ENCODE assay signal across 8 cellular contexts in genomic region chr1:202615501-202616354, GRCh38.
DNase-seq lines count a peak whose midpoint lies in the region; ATAC-seq, FAIRE-seq and TF ChIP-seq lines count a peak whose summit lies in the region.

No MANE protein-coding gene starts in this region.

- intact Hi-C loops in HepG2 (cut with micrococcal nuclease; ENCODE audit: unreplicated experiment): no loop called here

- no peaks in the 10 kb centered on the region for H3K9me3 ChIP-seq in liver (ENCODE audit: control insufficient read depth in 4 of 4, low read length in 3 of 4)
- no peaks in the 10 kb centered on the region for H3K9me3 ChIP-seq in HepG2 (ENCODE audit: low read length)
- H3K9me3 ChIP-seq in SJCRH30 (replicated peaks): no peaks in the 10 kb centered on the region; the same call in 1 of the 2 replicates

- H3K4me3 ChIP-seq in liver (ENCODE audit: low read depth in 1 of 3, low read length in 3 of 3) (no peak overlapping the region), HepG2 (replicated peaks in 1 of 3; ENCODE audit: insufficient read depth in 1 of 3, low read depth in 2 of 3, low read length in 3 of 3) (no peak overlapping the region), SJCRH30 (peak overlapping the region; percentile 13)

- TF ChIP-seq EP300 in HepG2 (IDR thresholded peaks at IDR 0.05; ENCODE audit: low read depth in 2 of 2, low read length in 2 of 2) (no peak), HepG2 (CRISPR knock-in tag; IDR thresholded peaks at IDR 0.05; ENCODE audit: borderline replicate concordance) (no peak)

- H3K4me1 Mint-ChIP-seq in stimulated activated memory B cell treated with anti-CD40 and anti-IgM and Interleukin-4, amounts not matched to agents 10 μg/mL and 1 μg/mL and 100 μg/mL, for 72 hours: peaks cover 58% of the 10 kb centered on the region

- H4K20me1 ChIP-seq in HepG2 (ENCODE audit: insufficient read depth, low read length): no peaks in the 10 kb centered on the region

- no peaks in the 10 kb centered on the region for H3K79me2 ChIP-seq in HepG2 (ENCODE audit: insufficient read depth, low read length)

- in situ Hi-C loops in HepG2 (cut with HindIII; ENCODE audit: extremely low pct_ligation_motif_present, low pct_unique_long_range_greater_than_20kb): no loop called here

- no peaks in the 10 kb centered on the region for H3K27me3 ChIP-seq in liver (ENCODE audit: control insufficient read depth in 4 of 4, insufficient read depth in 4 of 4, low read length in 3 of 4)
- no peaks in the 10 kb centered on the region; a peak in 1 of 5 replicates for H3K27me3 ChIP-seq in HepG2 (ENCODE audit: control insufficient read depth in 1 of 2, insufficient read depth in 2 of 2, low read length in 2 of 2)
- H3K27me3 ChIP-seq in SJCRH30: no peaks in the 10 kb centered on the region

- TF ChIP-seq POLR2A in HepG2 (IDR thresholded peaks at IDR 0.05; ENCODE audit: insufficient read depth in 1 of 2, low read depth in 2 of 2, low read length in 2 of 2): no peak

- WGBS in liver: 59% methylated on average over 11 of the region's 11 CpGs
- WGBS in HepG2 (ENCODE audit: low lambda C conversion rate): 51% methylated on average over 11 of the region's 11 CpGs

- TF ChIP-seq RAD21 in liver (IDR thresholded peaks at IDR 0.05): no peak
- TF ChIP-seq RAD21 in HepG2 (CRISPR knock-in tag; IDR thresholded peaks at IDR 0.05): no peak

- ATAC-seq in HepG2 (no peak), HG03045 (IDR thresholded peaks at IDR 0.05; ENCODE audit: unreplicated experiment) (peak; percentile 64)
- peak; percentile 87 for ATAC-seq in stimulated activated memory B cell treated with anti-CD40 and anti-IgM and Interleukin-4, amounts not matched to agents 10 μg/mL and 1 μg/mL and 100 μg/mL, for 72 hours

- POLR2A ChIA-PET in HepG2 (lab: Yijun Ruan, JAX): no interaction called here

- BruUV-seq in HepG2 (replicated peaks; lab: Mats Ljungman, UMichigan): no TSS peak

- no peaks in the 10 kb centered on the region for H3K9me3 Mint-ChIP-seq in stimulated activated memory B cell treated with anti-CD40 and anti-IgM and Interleukin-4, amounts not matched to agents 10 μg/mL and 1 μg/mL and 100 μg/mL, for 72 hours

- TF ChIP-seq CTCF in liver (IDR thresholded peaks at IDR 0.05; ENCODE audit: low read depth, low read length, missing input control) (no peak), HepG2 (CRISPR knock-in tag; IDR thresholded peaks at IDR 0.05) (no peak)

- no peaks in the 10 kb centered on the region for H3K36me3 ChIP-seq in liver (ENCODE audit: control insufficient read depth in 4 of 4, insufficient read depth in 3 of 4, low read depth in 1 of 4, low read length in 3 of 4)
- H3K36me3 ChIP-seq in HepG2 (replicated peaks in 1 of 2; ENCODE audit: control insufficient read depth in 1 of 2, insufficient read depth in 2 of 2, low read length in 2 of 2): no peaks in the 10 kb centered on the region
- no peaks in the 10 kb centered on the region for H3K36me3 ChIP-seq in SJCRH30

- H2AFZ ChIP-seq in HepG2 (ENCODE audit: low read length): no peak overlapping the region

- H3K36me3 Mint-ChIP-seq in stimulated activated memory B cell treated with anti-CD40 and anti-IgM and Interleukin-4, amounts not matched to agents 10 μg/mL and 1 μg/mL and 100 μg/mL, for 72 hours: no peaks in the 10 kb centered on the region

- H3K9ac ChIP-seq in liver (ENCODE audit: low read depth in 1 of 2, low read length in 2 of 2): no peak overlapping the region
- H3K9ac ChIP-seq in HepG2 (ENCODE audit: insufficient read depth, low read depth, low read length): no peak overlapping the region

- FAIRE-seq in HepG2 (lab: Jason Lieb, UNC): no peak

- H3K4me2 ChIP-seq in HepG2 (ENCODE audit: low read depth, low read length): no peak overlapping the region

- H3K4me1 ChIP-seq in liver (ENCODE audit: control insufficient read depth in 4 of 4, insufficient read depth in 4 of 4, low read length in 3 of 4): peaks cover 0 to 11% (median 4%) of the 10 kb centered on the region in 4 donors
- peaks cover 11% of the 10 kb centered on the region for H3K4me1 ChIP-seq in HepG2 (ENCODE audit: insufficient read depth, low read length)
- peaks cover 31% of the 10 kb centered on the region for H3K4me1 ChIP-seq in SJCRH30

- H3K27ac ChIP-seq in liver (ENCODE audit: low read depth in 1 of 2, low read length in 2 of 2) (peak overlapping the region in 1 of 2 donors; percentile 12), HepG2 (ENCODE audit: extremely low read length, insufficient read depth, low read length) (no peak overlapping the region), SJCRH30 (peak overlapping the region; percentile 65)

- CTCF ChIA-PET in HepG2 (lab: Yijun Ruan, JAX; ENCODE audit: low intra/inter-chr PET ratio, low total read pairs): no interaction called here

- DNase-seq in HepG2 (ENCODE audit: low spot score) (no peak), SJCRH30 (peak; percentile 88 to 90), glomerular visceral epithelial cell (ENCODE audit: extremely low spot score) (peak; percentile 94), NCI-H2081 (lab: John Stamatoyannopoulos, UW) (no peak)
- DNase-seq in stimulated activated CD4-positive, alpha-beta T cell treated with anti-CD3 and anti-CD28 coated beads, Interleukin-15, amount 100 ng/mL, for 24 hours: no peak

- peak overlapping the region; percentile 70 for H3K4me3 Mint-ChIP-seq in stimulated activated memory B cell treated with anti-CD40 and anti-IgM and Interleukin-4, amounts not matched to agents 10 μg/mL and 1 μg/mL and 100 μg/mL, for 72 hours

- peaks cover 10% of the 10 kb centered on the region for H3K27me3 Mint-ChIP-seq in stimulated activated memory B cell treated with anti-CD40 and anti-IgM and Interleukin-4, amounts not matched to agents 10 μg/mL and 1 μg/mL and 100 μg/mL, for 72 hours

- peak overlapping the region; percentile 86 for H3K27ac Mint-ChIP-seq in stimulated activated memory B cell treated with anti-CD40 and anti-IgM and Interleukin-4, amounts not matched to agents 10 μg/mL and 1 μg/mL and 100 μg/mL, for 72 hours

TF ChIP-seq in liver, 16 proteins besides CTCF, POLR2A, EP300 and RAD21:
- no peak for TF ChIP-seq REST (IDR thresholded peaks at IDR 0.05)
- TF ChIP-seq NR2F2 (IDR thresholded peaks at IDR 0.05): peak; percentile 85
- TF ChIP-seq YY1 (IDR thresholded peaks at IDR 0.05): no peak

TF ChIP-seq in HepG2, 621 proteins besides CTCF, POLR2A, EP300 and RAD21 (continues in another document):
- TF ChIP-seq ZNF557 (CRISPR knock-in tag; IDR thresholded peaks at IDR 0.05) (no peak), ZNF292 (CRISPR knock-in tag; IDR thresholded peaks at IDR 0.05; ENCODE audit: borderline replicate concordance, low read depth) (no peak), SRSF9 (IDR thresholded peaks at IDR 0.05; ENCODE audit: borderline replicate concordance, insufficient read depth, low read depth, low read length, poor library complexity, severe bottlenecking) (no peak), JUNB (CRISPR knock-in tag; IDR thresholded peaks at IDR 0.05; ENCODE audit: borderline replicate concordance) (no peak), ELF4 (CRISPR knock-in tag; IDR thresholded peaks at IDR 0.05; ENCODE audit: borderline replicate concordance) (no peak), KDM6A (CRISPR knock-in tag; IDR thresholded peaks at IDR 0.05; ENCODE audit: low read depth) (no peak), ZFP1 (CRISPR knock-in tag; IDR thresholded peaks at IDR 0.05) (no peak), HINFP (CRISPR knock-in tag; IDR thresholded peaks at IDR 0.05; ENCODE audit: low read depth) (no peak), SMARCE1 (IDR thresholded peaks at IDR 0.05; ENCODE audit: borderline replicate concordance) (no peak), ZNF382 (CRISPR knock-in tag; IDR thresholded peaks at IDR 0.05; ENCODE audit: borderline replicate concordance) (no peak), NFYB (CRISPR knock-in tag; IDR thresholded peaks at IDR 0.05) (no peak), ZNF317 (CRISPR knock-in tag; IDR thresholded peaks at IDR 0.05) (no peak)
- TF ChIP-seq, protein P1, sequence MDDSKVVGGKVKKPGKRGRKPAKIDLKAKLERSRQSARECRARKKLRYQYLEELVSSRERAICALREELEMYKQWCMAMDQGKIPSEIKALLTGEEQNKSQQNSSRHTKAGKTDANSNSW (CRISPR knock-in tag; IDR thresholded peaks at IDR 0.05; ENCODE audit: borderline replicate concordance): no peak
- TF ChIP-seq, protein P2, sequence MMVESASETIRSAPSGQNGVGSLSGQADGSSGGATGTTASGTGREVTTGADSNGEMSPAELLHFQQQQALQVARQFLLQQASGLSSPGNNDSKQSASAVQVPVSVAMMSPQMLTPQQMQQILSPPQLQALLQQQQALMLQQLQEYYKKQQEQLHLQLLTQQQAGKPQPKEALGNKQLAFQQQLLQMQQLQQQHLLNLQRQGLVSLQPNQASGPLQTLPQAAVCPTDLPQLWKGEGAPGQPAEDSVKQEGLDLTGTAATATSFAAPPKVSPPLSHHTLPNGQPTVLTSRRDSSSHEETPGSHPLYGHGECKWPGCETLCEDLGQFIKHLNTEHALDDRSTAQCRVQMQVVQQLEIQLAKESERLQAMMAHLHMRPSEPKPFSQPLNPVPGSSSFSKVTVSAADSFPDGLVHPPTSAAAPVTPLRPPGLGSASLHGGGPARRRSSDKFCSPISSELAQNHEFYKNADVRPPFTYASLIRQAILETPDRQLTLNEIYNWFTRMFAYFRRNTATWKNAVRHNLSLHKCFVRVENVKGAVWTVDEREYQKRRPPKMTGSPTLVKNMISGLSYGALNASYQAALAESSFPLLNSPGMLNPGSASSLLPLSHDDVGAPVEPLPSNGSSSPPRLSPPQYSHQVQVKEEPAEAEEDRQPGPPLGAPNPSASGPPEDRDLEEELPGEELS (CRISPR knock-in tag; IDR thresholded peaks at IDR 0.05): no peak
- TF ChIP-seq, protein P3, sequence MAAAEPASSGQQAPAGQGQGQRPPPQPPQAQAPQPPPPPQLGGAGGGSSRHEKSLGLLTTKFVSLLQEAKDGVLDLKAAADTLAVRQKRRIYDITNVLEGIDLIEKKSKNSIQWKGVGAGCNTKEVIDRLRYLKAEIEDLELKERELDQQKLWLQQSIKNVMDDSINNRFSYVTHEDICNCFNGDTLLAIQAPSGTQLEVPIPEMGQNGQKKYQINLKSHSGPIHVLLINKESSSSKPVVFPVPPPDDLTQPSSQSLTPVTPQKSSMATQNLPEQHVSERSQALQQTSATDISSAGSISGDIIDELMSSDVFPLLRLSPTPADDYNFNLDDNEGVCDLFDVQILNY (CRISPR knock-in tag; conservative IDR thresholded peaks at IDR 0.05): no peak

Comparison
In these comparisons a context has a peak if more than half of its experiments do, and no peak if none do; other contexts are left out.
1. DNase-seq: peak in SJCRH30 (2 of 2) and glomerular visceral epithelial cell (single experiment); none in HepG2 (single experiment), NCI-H2081 (0 of 2) and stimulated activated CD4-positive, alpha-beta T cell treated with anti-CD3 and anti-CD28 coated beads, Interleukin-15, amount 100 ng/mL, for 24 hours (single experiment).